19 cellular contexts compared by ENCODE assay signal in genomic region chr10:118013078-118013568, GRCh38.
"Had no signal": no experiment of that assay in that cellular context is flagged by ENCODE, and none has a peak within 500 bp of the region (broad histone marks: within the 10 kb centered on the region; RNA-seq: fewer than 3 reads in every experiment).

No MANE protein-coding gene starts in this region.

- H3K27ac ChIP-seq: esophagus muscularis mucosa, left ventricle myocardium inferior, prostate gland, right lobe of liver, suprapubic skin, upper lobe of right lung, WERI-Rb-1 had no signal

- H3K27me3 Mint-ChIP-seq: activated naive CD4-positive, alpha-beta T cell treated with anti-CD3 and anti-CD28 coated beads, Interleukin-2, amount 50 U/mL, for 24 hours; stimulated activated naive CD8-positive, alpha-beta T cell treated with anti-CD3 and anti-CD28 coated beads, Interleukin-15, amount 100 ng/mL, for 72 hours had no signal

- H3K27me3 ChIP-seq: esophagus muscularis mucosa, right lobe of liver, suprapubic skin, upper lobe of right lung had no signal

- H3K4me1 Mint-ChIP-seq: activated naive CD4-positive, alpha-beta T cell treated with anti-CD3 and anti-CD28 coated beads, Interleukin-2, amount 50 U/mL, for 24 hours; immature natural killer cell had no signal

- H3K4me3 ChIP-seq: esophagus muscularis mucosa, left ventricle myocardium inferior, prostate gland, right lobe of liver, suprapubic skin, upper lobe of right lung had no signal

- H3K9me3 ChIP-seq: esophagus muscularis mucosa, left ventricle myocardium inferior, prostate gland, right lobe of liver, suprapubic skin, upper lobe of right lung had no signal

- H3K4me3 Mint-ChIP-seq: activated naive CD4-positive, alpha-beta T cell treated with anti-CD3 and anti-CD28 coated beads, Interleukin-2, amount 50 U/mL, for 24 hours; immature natural killer cell; neural crest cell; stimulated activated naive CD8-positive, alpha-beta T cell treated with anti-CD3 and anti-CD28 coated beads, Interleukin-15, amount 100 ng/mL, for 72 hours had no signal

- H3K27ac Mint-ChIP-seq: activated naive CD4-positive, alpha-beta T cell treated with anti-CD3 and anti-CD28 coated beads, Interleukin-2, amount 50 U/mL, for 24 hours; immature natural killer cell had no signal

- DNase-seq: activated CD4-positive, alpha-beta T cell treated with anti-CD3 and anti-CD28 coated beads, Interleukin-2, amount 50 U/mL, for 4 hours; activated gamma-delta T cell; cerebellar nuclear complex; effector CD4-positive, alpha-beta T cell; immature natural killer cell; kidney glomerular epithelial cell; left ventricle myocardium inferior; right lobe of liver; small intestine; stimulated activated CD4-positive, alpha-beta T cell treated with anti-CD3 and anti-CD28 coated beads, Interleukin-15, amount 100 ng/mL, for 24 hours; stimulated activated CD4-positive, alpha-beta T cell treated with anti-CD3 and anti-CD28 coated beads, Interleukin-2, amount 100 ng/mL, for 48 hours; stimulated activated naive CD8-positive, alpha-beta T cell treated with anti-CD3 and anti-CD28 coated beads, Interleukin-15, amount 100 ng/mL, for 72 hours; upper lobe of right lung; WERI-Rb-1 had no signal

- H3K4me1 ChIP-seq: esophagus muscularis mucosa, left ventricle myocardium inferior, prostate gland, right lobe of liver, suprapubic skin, upper lobe of right lung had no signal

- ATAC-seq: right lobe of liver; stimulated activated naive CD8-positive, alpha-beta T cell treated with anti-CD3 and anti-CD28 coated beads, Interleukin-15, amount 100 ng/mL, for 72 hours; upper lobe of right lung had no signal

- H3K36me3 ChIP-seq: prostate gland, right lobe of liver had no signal

- H3K9me3 Mint-ChIP-seq: activated naive CD4-positive, alpha-beta T cell treated with anti-CD3 and anti-CD28 coated beads, Interleukin-2, amount 50 U/mL, for 24 hours; immature natural killer cell; neural crest cell; stimulated activated naive CD8-positive, alpha-beta T cell treated with anti-CD3 and anti-CD28 coated beads, Interleukin-15, amount 100 ng/mL, for 72 hours had no signal
